In genomic region chr16:53055603-53056527, GRCh38 we compare ENCODE assay signal across 8 cellular contexts. TPM values are rescaled to one million over a fixed set of nuclear protein-coding genes. Genes with fewer than 3 reads are reported as not detected.
DNase-seq lines count a peak whose midpoint lies in the region; ATAC-seq and TF ChIP-seq lines count a peak whose summit lies in the region.

No MANE protein-coding gene starts in this region.

- H3K27ac ChIP-seq in DOHH2 (ENCODE audit: low read depth, low read length) (peak overlapping the region; percentile 47), foreskin keratinocyte (peak overlapping the region; percentile 73)

- peak overlapping the region; percentile 82 for H3K4me3 Mint-ChIP-seq in activated CD8-positive, alpha-beta T cell treated with anti-CD3 and anti-CD28 coated beads for 36 hours
- peak overlapping the region; percentile 93 for H3K4me3 Mint-ChIP-seq in neural crest cell

- peak; percentile 34 for DNase-seq in Jurkat, Clone E6-1 (ENCODE audit: low read depth, low spot score)
- DNase-seq in activated CD8-positive, alpha-beta T cell treated with anti-CD3 and anti-CD28 coated beads for 36 hours: peak; percentile 18
- DNase-seq in foreskin keratinocyte: peak in 1 of 2 donors; percentile 59
- DNase-seq in neural crest cell (ENCODE audit: low read depth, low spot score): no peak
- no peak for DNase-seq in KG1 (lab: John Stamatoyannopoulos, UW)
- no peak for DNase-seq in NCI-H524 (lab: John Stamatoyannopoulos, UW)

- no peak for ATAC-seq in activated CD8-positive, alpha-beta T cell treated with anti-CD3 and anti-CD28 coated beads for 36 hours
- ATAC-seq in foreskin keratinocyte (no peak), HG02610 (IDR thresholded peaks at IDR 0.05; ENCODE audit: unreplicated experiment) (no peak)

- H3K4me1 Mint-ChIP-seq in activated CD8-positive, alpha-beta T cell treated with anti-CD3 and anti-CD28 coated beads for 36 hours (ENCODE audit: low read depth): peaks cover 26% of the 10 kb centered on the region
- H3K4me1 Mint-ChIP-seq in neural crest cell: peaks cover 28% of the 10 kb centered on the region

- TF ChIP-seq CTCF in DOHH2 (IDR thresholded peaks at IDR 0.05; ENCODE audit: low read depth, low read length, poor library complexity, severe bottlenecking) (no peak), foreskin keratinocyte (conservative IDR thresholded peaks at IDR 0.05) (no peak), neural crest cell (conservative IDR thresholded peaks at IDR 0.05) (no peak)
- TF ChIP-seq CTCF in activated CD8-positive, alpha-beta T cell treated with anti-CD3 and anti-CD28 coated beads for 36 hours (IDR thresholded peaks at IDR 0.05): no peak

- H3K4me1 ChIP-seq in DOHH2 (ENCODE audit: control insufficient read depth, low read length) (peaks cover 66% of the 10 kb centered on the region), foreskin keratinocyte (peaks cover 13% of the 10 kb centered on the region)

- H3K79me2 ChIP-seq in DOHH2 (ENCODE audit: control insufficient read depth, low read length): peaks cover 60% of the 10 kb centered on the region

- H3K27me3 ChIP-seq in DOHH2 (ENCODE audit: control insufficient read depth, low read length) (no peaks in the 10 kb centered on the region), foreskin keratinocyte (no peaks in the 10 kb centered on the region)

- peaks cover 4% of the 10 kb centered on the region; the same call in 1 of the 2 replicates for H3F3A ChIP-seq in DOHH2 (ENCODE audit: control insufficient read depth, insufficient read depth)

- POLR2A ChIA-PET in activated CD8-positive, alpha-beta T cell treated with anti-CD3 and anti-CD28 coated beads for 36 hours (lab: Charles Lee): interaction anchor here (0.6 to 2.1 kb wide), 3 partner anchors 12 to 154 kb away, joined by 3 to 4 read pairs (median 3); no protein-coding TSS in a partner anchor

- H3K4me2 ChIP-seq in DOHH2 (ENCODE audit: low read length): peak overlapping the region; percentile 99

- H3K9me3 Mint-ChIP-seq in activated CD8-positive, alpha-beta T cell treated with anti-CD3 and anti-CD28 coated beads for 36 hours: no peaks in the 10 kb centered on the region
- no peaks in the 10 kb centered on the region for H3K9me3 Mint-ChIP-seq in neural crest cell

- H3K36me3 Mint-ChIP-seq in activated CD8-positive, alpha-beta T cell treated with anti-CD3 and anti-CD28 coated beads for 36 hours (ENCODE audit: low read depth): no peaks in the 10 kb centered on the region
- no peaks in the 10 kb centered on the region for H3K36me3 Mint-ChIP-seq in neural crest cell (ENCODE audit: low read depth)

- H3K9me3 ChIP-seq in DOHH2 (ENCODE audit: control insufficient read depth, insufficient read depth, low read length): no peaks in the 10 kb centered on the region

- peaks cover 16% of the 10 kb centered on the region for H3K36me3 ChIP-seq in DOHH2 (ENCODE audit: control insufficient read depth, low read length)

- peak overlapping the region; percentile 97 for H3K4me3 ChIP-seq in DOHH2 (ENCODE audit: low read length)
- H3K4me3 ChIP-seq in Jurkat, Clone E6-1 (ENCODE audit: low read length): peak overlapping the region; percentile 80

- H3K9me2 ChIP-seq in DOHH2 (replicated peaks; ENCODE audit: control insufficient read depth, low read length): no peaks in the 10 kb centered on the region

- CTCF ChIA-PET in activated CD8-positive, alpha-beta T cell treated with anti-CD3 and anti-CD28 coated beads for 36 hours (lab: Charles Lee): interaction anchor here (0.7 to 3.3 kb wide), 46 partner anchors 10 to 401 kb away, joined by 3 to 35 read pairs (median 4); no protein-coding TSS in a partner anchor

- intact Hi-C loops in activated CD8-positive, alpha-beta T cell treated with anti-CD3 and anti-CD28 coated beads for 36 hours (cut with micrococcal nuclease): loop anchor here (5.0 to 10.0 kb wide), 3 partner anchors 76 to 449 kb away; partner anchors contain the start of gene AKTIP

- H4K20me1 ChIP-seq in DOHH2 (ENCODE audit: control insufficient read depth, insufficient read depth, low read depth, low read length): no peaks in the 10 kb centered on the region

- peaks cover 1% of the 10 kb centered on the region for H3K27me3 Mint-ChIP-seq in activated CD8-positive, alpha-beta T cell treated with anti-CD3 and anti-CD28 coated beads for 36 hours
- H3K27me3 Mint-ChIP-seq in neural crest cell (ENCODE audit: low read depth): no peaks in the 10 kb centered on the region

- peak overlapping the region; percentile 87 for H3K27ac Mint-ChIP-seq in activated CD8-positive, alpha-beta T cell treated with anti-CD3 and anti-CD28 coated beads for 36 hours
- H3K27ac Mint-ChIP-seq in neural crest cell (ENCODE audit: unreplicated experiment): peak overlapping the region; percentile 90

RNA-seq across cellular contexts. Expression of gene CHD9, which starts 1.1 kb away (rescaled TPM):
- polyA plus RNA-seq in Jurkat, Clone E6-1 (2012; ENCODE audit: insufficient read depth, insufficient read length): 5.7 TPM
- 10 to 100 TPM; 13.8 to 16.3 TPM for total RNA-seq in activated CD8-positive, alpha-beta T cell treated with anti-CD3 and anti-CD28 coated beads for 36 hours
- total RNA-seq in foreskin keratinocyte (26.2 and 28.5 TPM in 2 replicates), neural crest cell (76.0 and 76.6 TPM in 2 replicates)
- 3.7 and 4.1 TPM in 2 replicates for polyA plus RNA-seq in foreskin keratinocyte

RNA-seq across cellular contexts. Expression of gene CHD9NB, which starts 3.2 kb away (rescaled TPM):
- not detected for polyA plus RNA-seq in Jurkat, Clone E6-1 (2012; ENCODE audit: insufficient read depth, insufficient read length)
- under 1 TPM in 1 of 2 experiments, not detected in 1; 0.16 TPM for total RNA-seq in activated CD8-positive, alpha-beta T cell treated with anti-CD3 and anti-CD28 coated beads for 36 hours
- total RNA-seq in foreskin keratinocyte (0.67 and 0.88 TPM in 2 replicates), neural crest cell (0.61 and 0.75 TPM in 2 replicates)
- polyA plus RNA-seq in foreskin keratinocyte: 0.48 and 0.50 TPM in 2 replicates

Comparison
In these comparisons a context has a peak if more than half of its experiments do, and no peak if none do; other contexts are left out.
1. DNase-seq: peak in Jurkat, Clone E6-1 (single experiment) and activated CD8-positive, alpha-beta T cell treated with anti-CD3 and anti-CD28 coated beads for 36 hours (single experiment); none in neural crest cell (single experiment), KG1 (single experiment) and NCI-H524 (0 of 2).